ENCODE assay signal across 8 cellular contexts in genomic region chr21:45814151-45814940, GRCh38.
DNase-seq lines count a peak whose midpoint lies in the region; ATAC-seq, FAIRE-seq and TF ChIP-seq lines count a peak whose summit lies in the region.
"Not testable (repeated sequence)": the region's sequence is repeated elsewhere in the genome, so short reads cannot be mapped to it uniquely, and the experiment has no call there.

No MANE protein-coding gene starts in this region.

- not testable (repeated sequence) for H3K36me3 Mint-ChIP-seq in CD14-positive monocyte; activated CD4-positive, alpha-beta T cell treated with anti-CD3 and anti-CD28 coated beads for 36 hours (ENCODE audit: low read depth); activated CD8-positive, alpha-beta memory T cell treated with anti-CD3 and anti-CD28 coated beads, Interleukin-2, amount 10 ng/mL, durations not matched to agents 7 days and 5 days
- H3K36me3 Mint-ChIP-seq in activated T-cell treated with anti-CD3 and anti-CD28 coated beads, Interleukin-2, amount 50 U/mL, for 72 hours (ENCODE audit: insufficient read depth in 2 of 2), result peaks cover 11 to 17% of the 10 kb centered on the region in 2 donors

- not testable (repeated sequence) for H3K27ac ChIP-seq in K562 (ENCODE audit: extremely low read depth, low read depth, low read length); neural cell (ENCODE audit: low read length)

- in situ Hi-C loops in K562 (cut with MboI), result loop anchor here (5.0 kb wide), 1 partner anchor 352 kb away; no protein-coding TSS in a partner anchor

- intact Hi-C loops in CD14-positive monocyte (cut with micrococcal nuclease); K562 (cut with micrococcal nuclease): not testable (repeated sequence)
- intact Hi-C loops in activated CD4-positive, alpha-beta T cell treated with anti-CD3 and anti-CD28 coated beads for 36 hours (cut with DNase I, micrococcal nuclease), result loop anchor here in 1 of 2 experiments (1.0 kb wide), 1 partner anchor 46 kb away; no protein-coding TSS in a partner anchor

- not testable (repeated sequence) for H3K79me2 ChIP-seq in K562 (ENCODE audit: control insufficient read depth, insufficient read depth, low read length); neural cell (replicated peaks; ENCODE audit: insufficient read depth, low read length)

- H3K27ac Mint-ChIP-seq in CD14-positive monocyte; activated CD4-positive, alpha-beta T cell treated with anti-CD3 and anti-CD28 coated beads for 36 hours; activated CD8-positive, alpha-beta memory T cell treated with anti-CD3 and anti-CD28 coated beads, Interleukin-2, amount 10 ng/mL, durations not matched to agents 7 days and 5 days; activated T-cell treated with anti-CD3 and anti-CD28 coated beads, Interleukin-2, amount 50 U/mL, for 72 hours; stimulated activated naive CD8-positive, alpha-beta T cell treated with anti-CD3 and anti-CD28 coated beads, Interleukin-15, amount 100 ng/mL, for 72 hours: not testable (repeated sequence)

- H3K4me1 Mint-ChIP-seq in CD14-positive monocyte, result peaks cover 18% of the 10 kb centered on the region
- peaks cover 24% of the 10 kb centered on the region for H3K4me1 Mint-ChIP-seq in activated CD4-positive, alpha-beta T cell treated with anti-CD3 and anti-CD28 coated beads for 36 hours
- H3K4me1 Mint-ChIP-seq in activated CD8-positive, alpha-beta memory T cell treated with anti-CD3 and anti-CD28 coated beads, Interleukin-2, amount 10 ng/mL, durations not matched to agents 7 days and 5 days, result peaks cover 16% of the 10 kb centered on the region
- H3K4me1 Mint-ChIP-seq in activated T-cell treated with anti-CD3 and anti-CD28 coated beads, Interleukin-2, amount 50 U/mL, for 72 hours (ENCODE audit: low read depth), result peaks cover 32% of the 10 kb centered on the region
- H3K4me1 Mint-ChIP-seq in stimulated activated naive CD8-positive, alpha-beta T cell treated with anti-CD3 and anti-CD28 coated beads, Interleukin-15, amount 100 ng/mL, for 72 hours, result peaks cover 22% of the 10 kb centered on the region

- H3K9me2 ChIP-seq in neural cell (ENCODE audit: insufficient read depth, low read length), result not testable (repeated sequence)

- POLR2A ChIA-PET in activated CD4-positive, alpha-beta T cell treated with anti-CD3 and anti-CD28 coated beads for 36 hours (lab: Charles Lee), result interaction anchor here (0.6 to 0.9 kb wide), 4 partner anchors 67 to 331 kb away, joined by 3 to 4 read pairs (median 4); no protein-coding TSS in a partner anchor
- POLR2A ChIA-PET in K562 (lab: Yijun Ruan, JAX), result not testable (repeated sequence)

- not testable (repeated sequence) for H3K9me3 ChIP-seq in K562 (replicated peaks; ENCODE audit: control insufficient read depth, insufficient read depth, low read depth, low read length); neural cell (ENCODE audit: low read length)

- TF ChIP-seq EP300 in K562 (IDR thresholded peaks at IDR 0.05; ENCODE audit: low read length); neural cell (conservative IDR thresholded peaks at IDR 0.05; ENCODE audit: poor library complexity, severe bottlenecking): not testable (repeated sequence)

- H3K36me3 ChIP-seq in K562 (ENCODE audit: control insufficient read depth, insufficient read depth, low read length); neural cell (ENCODE audit: insufficient read depth, low read length): not testable (repeated sequence)

- not testable (repeated sequence) for H3K4me2 ChIP-seq in K562 (ENCODE audit: insufficient read depth, low read length); neural cell (ENCODE audit: low read length)

- CTCF ChIA-PET in activated CD4-positive, alpha-beta T cell treated with anti-CD3 and anti-CD28 coated beads for 36 hours (lab: Charles Lee); K562 (lab: Yijun Ruan, JAX; ENCODE audit: low intra/inter-chr PET ratio): not testable (repeated sequence)
- CTCF ChIA-PET in activated CD8-positive, alpha-beta memory T cell treated with anti-CD3 and anti-CD28 coated beads, Interleukin-2, amount 10 ng/mL, durations not matched to agents 7 days and 5 days (lab: Charles Lee), result interaction anchor here (0.6 kb wide), 1 partner anchor 222 kb away, joined by 3 read pairs; no protein-coding TSS in a partner anchor

- H3K9me3 Mint-ChIP-seq in CD14-positive monocyte; activated CD4-positive, alpha-beta T cell treated with anti-CD3 and anti-CD28 coated beads for 36 hours (ENCODE audit: low read depth); activated CD8-positive, alpha-beta memory T cell treated with anti-CD3 and anti-CD28 coated beads, Interleukin-2, amount 10 ng/mL, durations not matched to agents 7 days and 5 days (ENCODE audit: low read depth); activated T-cell treated with anti-CD3 and anti-CD28 coated beads, Interleukin-2, amount 50 U/mL, for 72 hours; stimulated activated naive CD8-positive, alpha-beta T cell treated with anti-CD3 and anti-CD28 coated beads, Interleukin-15, amount 100 ng/mL, for 72 hours: not testable (repeated sequence)

- H3K4me3 Mint-ChIP-seq in CD14-positive monocyte; activated CD4-positive, alpha-beta T cell treated with anti-CD3 and anti-CD28 coated beads for 36 hours; activated CD8-positive, alpha-beta memory T cell treated with anti-CD3 and anti-CD28 coated beads, Interleukin-2, amount 10 ng/mL, durations not matched to agents 7 days and 5 days; activated T-cell treated with anti-CD3 and anti-CD28 coated beads, Interleukin-2, amount 50 U/mL, for 72 hours; stimulated activated naive CD8-positive, alpha-beta T cell treated with anti-CD3 and anti-CD28 coated beads, Interleukin-15, amount 100 ng/mL, for 72 hours: not testable (repeated sequence)

- TF ChIP-seq CTCF in CD14-positive monocyte (IDR thresholded peaks at IDR 0.05); K562 (IDR thresholded peaks at IDR 0.05 in 2 of 3, conservative IDR thresholded peaks at IDR 0.05 in 1 of 3; ENCODE audit: insufficient read depth in 2 of 3, low read depth in 1 of 3, low read length in 3 of 3); neural cell (IDR thresholded peaks at IDR 0.05; ENCODE audit: poor library complexity, severe bottlenecking): not testable (repeated sequence)

- not testable (repeated sequence) for H3K4me1 ChIP-seq in K562 (replicated peaks in 1 of 2; ENCODE audit: control insufficient read depth in 2 of 2, insufficient read depth in 2 of 2, low read length in 2 of 2)

- H3K27me3 Mint-ChIP-seq in CD14-positive monocyte (ENCODE audit: low read depth in 3 of 3); activated CD4-positive, alpha-beta T cell treated with anti-CD3 and anti-CD28 coated beads for 36 hours; activated T-cell treated with anti-CD3 and anti-CD28 coated beads, Interleukin-2, amount 50 U/mL, for 72 hours (ENCODE audit: low read depth); stimulated activated naive CD8-positive, alpha-beta T cell treated with anti-CD3 and anti-CD28 coated beads, Interleukin-15, amount 100 ng/mL, for 72 hours: not testable (repeated sequence)
- peaks cover 19% of the 10 kb centered on the region for H3K27me3 Mint-ChIP-seq in activated CD8-positive, alpha-beta memory T cell treated with anti-CD3 and anti-CD28 coated beads, Interleukin-2, amount 10 ng/mL, durations not matched to agents 7 days and 5 days

- not testable (repeated sequence) for FAIRE-seq in K562 (lab: Jason Lieb, UNC)

- H2AFZ ChIP-seq in K562 (ENCODE audit: low read depth, low read length); neural cell (ENCODE audit: low read depth, low read length): not testable (repeated sequence)

- ATAC-seq in activated CD4-positive, alpha-beta T cell treated with anti-CD3 and anti-CD28 coated beads for 36 hours; activated CD8-positive, alpha-beta memory T cell treated with anti-CD3 and anti-CD28 coated beads, Interleukin-2, amount 10 ng/mL, durations not matched to agents 7 days and 5 days; K562; stimulated activated naive CD8-positive, alpha-beta T cell treated with anti-CD3 and anti-CD28 coated beads, Interleukin-15, amount 100 ng/mL, for 72 hours: not testable (repeated sequence)
- peak; percentile 16 to 62 for ATAC-seq in activated T-cell treated with anti-CD3 and anti-CD28 coated beads, Interleukin-2, amount 50 U/mL, for 72 hours (replicated peaks in 1 of 2)

- not testable (repeated sequence) for H3K9me1 ChIP-seq in K562 (ENCODE audit: control insufficient read depth, insufficient read depth, low read length)

- not testable (repeated sequence) for H4K20me1 ChIP-seq in K562 (replicated peaks; ENCODE audit: control insufficient read depth, insufficient read depth, low read length); neural cell (ENCODE audit: insufficient read depth)

- H3K9ac ChIP-seq in K562 (ENCODE audit: insufficient read depth in 1 of 2, low read depth in 2 of 2, low read length in 2 of 2); neural cell (ENCODE audit: low read length): not testable (repeated sequence)

- BruUV-seq in K562 (replicated peaks; lab: Mats Ljungman, UMichigan), result not testable (repeated sequence)

- H3K4me3 ChIP-seq in K562; neural cell (ENCODE audit: low read length): not testable (repeated sequence)

- 4% methylated on average over 1 of the region's 1 CpG for WGBS in K562 (ENCODE audit: insufficient coverage, low coverage, missing lambda C conversion rate)

- H3F3A ChIP-seq in neural cell (ENCODE audit: insufficient read depth, low read length, poor library complexity, severe bottlenecking), result not testable (repeated sequence)

- not testable (repeated sequence) for TF ChIP-seq POLR2A in K562 (conservative IDR thresholded peaks at IDR 0.05)

- DNase-seq in CD14-positive monocyte (ENCODE audit: low spot score), result peak; percentile 64
- DNase-seq in activated CD4-positive, alpha-beta T cell treated with anti-CD3 and anti-CD28 coated beads for 36 hours, result peak; percentile 53
- peak; percentile 36 for DNase-seq in activated CD8-positive, alpha-beta memory T cell treated with anti-CD3 and anti-CD28 coated beads, Interleukin-2, amount 10 ng/mL, durations not matched to agents 7 days and 5 days
- peak; percentile 54 to 82 for DNase-seq in activated T-cell treated with anti-CD3 and anti-CD28 coated beads, Interleukin-2, amount 50 U/mL, for 72 hours
- DNase-seq in K562 (ENCODE audit: extremely low read depth in 1 of 4, low spot score in 3 of 4), result not testable (repeated sequence)
- DNase-seq in stimulated activated CD4-positive, alpha-beta T cell treated with anti-CD3 and anti-CD28 coated beads, Interleukin-2, amount 100 ng/mL, for 24 hours, result peak; percentile 12 to 27
- peak; percentile 41 to 58 for DNase-seq in stimulated activated naive CD8-positive, alpha-beta T cell treated with anti-CD3 and anti-CD28 coated beads, Interleukin-15, amount 100 ng/mL, for 72 hours

- peaks cover 10 to 32% of the 10 kb centered on the region in 2 experiments for H3K27me3 ChIP-seq in K562 (ENCODE audit: control insufficient read depth in 2 of 2, insufficient read depth in 2 of 2, low read length in 2 of 2)
- H3K27me3 ChIP-seq in neural cell (ENCODE audit: insufficient read depth, low read depth, low read length), result not testable (repeated sequence)

- not testable (repeated sequence) for TF ChIP-seq RAD21 in K562 (CRISPR knock-in tag; conservative IDR thresholded peaks at IDR 0.05 in 1 of 2, IDR thresholded peaks at IDR 0.05 in 1 of 2); neural cell (conservative IDR thresholded peaks at IDR 0.05)
